ENCODE assay signal across 24 cellular contexts in genomic region chr15:91863621-91864255, GRCh38. TPM values are rescaled to one million over a fixed set of nuclear protein-coding genes. Genes with fewer than 3 reads are reported as not detected.
DNase-seq lines count a peak whose midpoint lies in the region; ATAC-seq and TF ChIP-seq lines count a peak whose summit lies in the region.
"Had no signal": no experiment of that assay in that cellular context is flagged by ENCODE, and none has a peak within 500 bp of the region (broad histone marks: within the 10 kb centered on the region; RNA-seq: fewer than 3 reads in every experiment).

No MANE protein-coding gene starts in this region.

- H3K36me3 ChIP-seq in right atrium auricular region: no peaks in the 10 kb centered on the region
- H3K36me3 ChIP-seq in OCI-LY7 (ENCODE audit: insufficient read depth, low read length): peaks cover 14% of the 10 kb centered on the region; the same call in 1 of the 2 replicates
- H3K36me3 ChIP-seq: ovary, sigmoid colon, thyroid gland had no signal

- H3K27ac ChIP-seq in right atrium auricular region: peak overlapping the region; percentile 86 to 95
- peak overlapping the region; percentile 39 for H3K27ac ChIP-seq in OCI-LY7 (ENCODE audit: low read depth, low read length, poor library complexity, severe bottlenecking)
- peak overlapping the region; percentile 6 for H3K27ac ChIP-seq in epithelial cell of prostate
- H3K27ac ChIP-seq: GM23248, HL-60, ovary, sigmoid colon, thyroid gland had no signal

- TF ChIP-seq CTCF in right atrium auricular region (IDR thresholded peaks at IDR 0.05): no peak
- TF ChIP-seq CTCF in OCI-LY7 (conservative IDR thresholded peaks at IDR 0.05; ENCODE audit: low read length): no peak
- no peak for TF ChIP-seq CTCF in MCF 10A (IDR thresholded peaks at IDR 0.05; ENCODE audit: unreplicated experiment)
- TF ChIP-seq CTCF in progenitor cell of endocrine pancreas (IDR thresholded peaks at IDR 0.05; ENCODE audit: unreplicated experiment): no peak

- H3K27ac Mint-ChIP-seq in MCF 10A (ENCODE audit: low read depth, unreplicated experiment) (no peak overlapping the region), progenitor cell of endocrine pancreas (no peak overlapping the region)
- H3K27ac Mint-ChIP-seq: activated naive CD4-positive, alpha-beta T cell treated with anti-CD3 and anti-CD28 coated beads, Interleukin-2, amount 50 U/mL, for 24 hours; CD8-positive, alpha-beta T cell; memory B cell had no signal

- no peaks in the 10 kb centered on the region for H3K9me3 Mint-ChIP-seq in MCF 10A (ENCODE audit: unreplicated experiment)
- H3K9me3 Mint-ChIP-seq in progenitor cell of endocrine pancreas (ENCODE audit: low read depth): no peaks in the 10 kb centered on the region
- H3K9me3 Mint-ChIP-seq: activated naive CD4-positive, alpha-beta T cell treated with anti-CD3 and anti-CD28 coated beads, Interleukin-2, amount 50 U/mL, for 24 hours; CD8-positive, alpha-beta T cell; memory B cell had no signal

- POLR2A ChIA-PET in OCI-LY7 (lab: Charles Lee): interaction anchor here (1.2 to 3.1 kb wide), 3 partner anchors 10 to 141 kb away, joined by 4 to 10 read pairs (median 6); partner anchors contain the start of gene SLCO3A1
- POLR2A ChIA-PET in MCF 10A (lab: Yijun Ruan, JAX): interaction anchor here (0.8 to 5.5 kb wide), 5 partner anchors 8 to 107 kb away, joined by 3 to 81 read pairs (median 4); partner anchors contain the start of gene SLCO3A1

- no peak for DNase-seq in right atrium auricular region (ENCODE audit: low spot score)
- DNase-seq in Right ventricle myocardium superior: no peak
- DNase-seq in OCI-LY7 (ENCODE audit: low spot score): no peak
- no peak for DNase-seq in epithelial cell of prostate (ENCODE audit: low read depth, low spot score)
- DNase-seq in stimulated activated CD4-positive, alpha-beta T cell treated with anti-CD3 and anti-CD28 coated beads, Interleukin-12 subunit alpha, Interleukin-12 subunit beta, amount 100 ng/mL, for 4 hours: no peak
- no peak for DNase-seq in MCF 10A (ENCODE audit: unreplicated experiment)
- no peak for DNase-seq in activated CD4-positive, alpha-beta T cell treated with anti-CD3 and anti-CD28 coated beads, Interleukin-2, amount 50 U/mL, for 1 hour
- DNase-seq in progenitor cell of endocrine pancreas (ENCODE audit: low spot score, unreplicated experiment): no peak
- DNase-seq: activated CD4-positive, CD25-positive, alpha-beta regulatory T cell treated with anti-CD3 and anti-CD28 coated beads, Interleukin-2, amount 50 U/mL, for 72 hours; dermis blood vessel endothelial cell; GM23248; MM.1S; NCI-H1436; NCI-H2227 treated with DMSO at 0.1 percent for 48 hours; ovary; sigmoid colon; T-helper 9 cell; thyroid gland had no signal

- peak overlapping the region; percentile 58 for H3K4me2 ChIP-seq in OCI-LY7 (ENCODE audit: low read length)

- peaks cover 47% of the 10 kb centered on the region for H4K20me1 ChIP-seq in OCI-LY7 (ENCODE audit: insufficient read depth, low read length)

- H3K9me3 ChIP-seq in right atrium auricular region: no peaks in the 10 kb centered on the region
- no peaks in the 10 kb centered on the region for H3K9me3 ChIP-seq in OCI-LY7 (ENCODE audit: low read length)
- H3K9me3 ChIP-seq: ovary, sigmoid colon, thyroid gland had no signal

- peaks cover 84% of the 10 kb centered on the region for H3K79me2 ChIP-seq in OCI-LY7 (ENCODE audit: insufficient read depth, low read depth, low read length)

- no peak for ATAC-seq in Right ventricle myocardium superior (ENCODE audit: poor library complexity)
- ATAC-seq: SK-N-SH treated with all-trans-retinoic acid at 6 μM for 48 hours had no signal

- H3K27me3 ChIP-seq in right atrium auricular region: no peaks in the 10 kb centered on the region
- H3K27me3 ChIP-seq: ovary, sigmoid colon, thyroid gland had no signal

- H3K4me1 ChIP-seq in right atrium auricular region (peaks cover 0 to 96% of the 10 kb centered on the region in 2 donors), OCI-LY7 (ENCODE audit: insufficient read depth, low read length, poor library complexity, severe bottlenecking) (peaks cover 93% of the 10 kb centered on the region)

- no peaks in the 10 kb centered on the region for H3K9me2 ChIP-seq in OCI-LY7 (ENCODE audit: insufficient read depth, low read length)

- no peaks in the 10 kb centered on the region for H3K27me3 Mint-ChIP-seq in MCF 10A (ENCODE audit: insufficient read depth, unreplicated experiment)
- peaks cover 22% of the 10 kb centered on the region for H3K27me3 Mint-ChIP-seq in progenitor cell of endocrine pancreas
- H3K27me3 Mint-ChIP-seq: activated naive CD4-positive, alpha-beta T cell treated with anti-CD3 and anti-CD28 coated beads, Interleukin-2, amount 50 U/mL, for 24 hours had no signal

- H3K4me3 Mint-ChIP-seq in MCF 10A (ENCODE audit: unreplicated experiment): no peak overlapping the region
- no peak overlapping the region for H3K4me3 Mint-ChIP-seq in progenitor cell of endocrine pancreas (ENCODE audit: low read depth)
- H3K4me3 Mint-ChIP-seq: activated naive CD4-positive, alpha-beta T cell treated with anti-CD3 and anti-CD28 coated beads, Interleukin-2, amount 50 U/mL, for 24 hours; CD8-positive, alpha-beta T cell; memory B cell had no signal

- CTCF ChIA-PET in OCI-LY7 (lab: Charles Lee; ENCODE audit: unreplicated experiment): interaction anchor here (1.0 to 1.5 kb wide), 5 partner anchors 8 to 22 kb away, joined by 3 to 10 read pairs (median 3); partner anchors contain the start of gene SLCO3A1
- CTCF ChIA-PET in MCF 10A (lab: Yijun Ruan, JAX): interaction anchor here (0.6 to 1.7 kb wide), 7 partner anchors 10 to 215 kb away, joined by 3 to 10 read pairs (median 4); partner anchors contain the start of gene SLCO3A1

- H3K4me1 Mint-ChIP-seq in MCF 10A (ENCODE audit: insufficient read depth, unreplicated experiment): peaks cover 29% of the 10 kb centered on the region
- H3K4me1 Mint-ChIP-seq in progenitor cell of endocrine pancreas (ENCODE audit: low read depth): peaks cover 8% of the 10 kb centered on the region
- H3K4me1 Mint-ChIP-seq: memory B cell had no signal

- H3K36me3 Mint-ChIP-seq in MCF 10A (ENCODE audit: insufficient read depth, unreplicated experiment) (peaks cover 8% of the 10 kb centered on the region), progenitor cell of endocrine pancreas (ENCODE audit: insufficient read depth) (no peaks in the 10 kb centered on the region)
- H3K36me3 Mint-ChIP-seq: activated naive CD4-positive, alpha-beta T cell treated with anti-CD3 and anti-CD28 coated beads, Interleukin-2, amount 50 U/mL, for 24 hours; CD8-positive, alpha-beta T cell; memory B cell had no signal

- no peak overlapping the region for H2AFZ ChIP-seq in OCI-LY7 (ENCODE audit: low read length)
- H2AFZ ChIP-seq: GM23248 had no signal

- no peak overlapping the region for H3K4me3 ChIP-seq in right atrium auricular region
- H3K4me3 ChIP-seq in OCI-LY7 (ENCODE audit: low read depth, low read length, poor library complexity, severe bottlenecking): peak overlapping the region; percentile 28
- H3K4me3 ChIP-seq: GM23248, ovary, sigmoid colon, thyroid gland had no signal

- intact Hi-C loops in Right ventricle myocardium superior (cut with DNase I) (loop anchor here (5.0 kb wide), 1 partner anchor 79 kb away; no protein-coding TSS in a partner anchor), OCI-LY7 (cut with micrococcal nuclease; ENCODE audit: unreplicated experiment) (loop anchor here (2.0 kb wide), 1 partner anchor 51 kb away; no protein-coding TSS in a partner anchor), MCF 10A (cut with micrococcal nuclease) (no loop called here)

- BruUV-seq in OCI-LY7 (replicated peaks; lab: Mats Ljungman, UMichigan) (no TSS peak), MCF 10A (replicated peaks; lab: Mats Ljungman, UMichigan) (no TSS peak)

RNA-seq across cellular contexts. Expression of gene SLCO3A1, which starts 10.2 kb away (rescaled TPM):
- total RNA-seq in right atrium auricular region: 10 to 100 TPM; 21.4 to 27.3 TPM
- 46.6 TPM for total RNA-seq in Right ventricle myocardium superior
- total RNA-seq in OCI-LY7 (2014; rRNA removed; shearing (Covaris generic)): 7.6 and 8.5 TPM in 2 replicates
- 40.0 and 47.3 TPM in 2 replicates for total RNA-seq in OCI-LY7 (2022)
- total RNA-seq in MCF 10A (2022): 10.1 and 11.9 TPM in 2 replicates
- 4.8 and 7.7 TPM in 2 replicates for total RNA-seq in progenitor cell of endocrine pancreas
- total RNA-seq: myocyte had no signal

Comparison
In these comparisons a context has a peak if more than half of its experiments do, and no peak if none do; other contexts are left out.
1. H3K27ac ChIP-seq: peak in every context shown above with its lines; median percentile 90 in right atrium auricular region; 39 in OCI-LY7; 6 in epithelial cell of prostate.